In the genomic region with DNA sequence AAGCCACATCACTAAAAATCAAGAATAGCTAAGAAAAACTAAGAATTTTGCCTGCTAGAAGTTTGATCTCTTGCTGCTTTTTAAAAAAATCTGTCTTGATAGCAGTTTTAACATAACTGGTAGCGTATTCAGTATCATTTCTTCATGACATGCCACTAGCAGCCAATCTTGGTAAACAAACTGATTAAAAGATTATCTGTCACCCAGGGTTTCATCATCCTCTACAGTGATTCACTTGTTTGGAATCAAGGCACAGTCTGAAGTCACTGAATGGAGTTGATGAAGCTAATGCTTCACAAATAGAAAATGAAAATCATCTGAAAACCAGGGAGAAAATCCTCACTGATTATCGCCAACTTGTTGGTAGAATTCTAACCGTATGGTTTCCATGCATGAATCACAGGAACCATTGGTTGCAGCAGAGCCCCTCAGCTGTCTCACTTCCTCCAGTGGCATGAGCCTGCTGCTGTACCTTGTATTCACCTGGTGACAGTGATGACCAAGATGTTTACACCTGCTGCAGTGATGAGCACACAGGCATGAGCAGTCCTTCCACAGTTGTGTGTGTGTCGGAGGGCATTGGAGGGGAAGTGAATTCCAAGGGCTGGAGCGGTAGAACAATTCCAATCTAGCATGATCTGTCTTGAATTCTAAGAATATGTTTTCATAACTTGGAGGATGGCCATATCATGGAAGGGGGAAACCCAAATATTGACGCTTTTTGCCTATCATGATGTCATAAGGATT, we compare ENCODE assay signal across 14 cellular contexts.
DNase-seq lines count a peak whose midpoint lies in the region; ATAC-seq and TF ChIP-seq lines count a peak whose summit lies in the region.
"Had no signal": no experiment of that assay in that cellular context is flagged by ENCODE, and none has a peak within 500 bp of the region (broad histone marks: within the 10 kb centered on the region; RNA-seq: fewer than 3 reads in every experiment).

No MANE protein-coding gene starts in this region.

- no peak for TF ChIP-seq CTCF in left ventricle myocardium inferior (IDR thresholded peaks at IDR 0.05; ENCODE audit: borderline replicate concordance)

- H3K9me3 ChIP-seq in Karpas-422 (ENCODE audit: low read length) (no peaks in the 10 kb centered on the region), left ventricle myocardium inferior (replicated peaks) (no peaks in the 10 kb centered on the region)
- H3K9me3 ChIP-seq: ovary had no signal

- no peaks in the 10 kb centered on the region for H3K9me3 Mint-ChIP-seq in activated CD4-positive, alpha-beta memory T cell treated with anti-CD3 and anti-CD28 coated beads, Interleukin-2, amount 10 ng/mL, durations not matched to agents 7 days and 5 days
- H3K9me3 Mint-ChIP-seq: central memory CD8-positive, alpha-beta T cell; immature natural killer cell had no signal

- H3K4me2 ChIP-seq in Karpas-422 (ENCODE audit: low read depth, low read length, poor library complexity, severe bottlenecking), result no peak overlapping the region

- no peaks in the 10 kb centered on the region for H3K9me2 ChIP-seq in Karpas-422 (replicated peaks; ENCODE audit: insufficient read depth, low read length)

- no peaks in the 10 kb centered on the region for H4K20me1 ChIP-seq in Karpas-422 (ENCODE audit: insufficient read depth, low read depth, low read length)

- peaks cover 88% of the 10 kb centered on the region for H3K79me2 ChIP-seq in Karpas-422 (ENCODE audit: low read length)

- H3K27ac ChIP-seq in Karpas-422 (ENCODE audit: low read length), result no peak overlapping the region
- H3K27ac ChIP-seq in left ventricle myocardium inferior (replicated peaks), result no peak overlapping the region
- H3K27ac ChIP-seq: ovary, SK-N-MC had no signal

- no peak overlapping the region for H3K27ac Mint-ChIP-seq in activated CD4-positive, alpha-beta memory T cell treated with anti-CD3 and anti-CD28 coated beads, Interleukin-2, amount 10 ng/mL, durations not matched to agents 7 days and 5 days
- H3K27ac Mint-ChIP-seq: activated CD8-positive, alpha-beta memory T cell treated with anti-CD3 and anti-CD28 coated beads, Interleukin-2, amount 10 ng/mL, durations not matched to agents 7 days and 5 days; immature natural killer cell had no signal

- H3K4me3 Mint-ChIP-seq in activated CD4-positive, alpha-beta memory T cell treated with anti-CD3 and anti-CD28 coated beads, Interleukin-2, amount 10 ng/mL, durations not matched to agents 7 days and 5 days, result no peak overlapping the region
- H3K4me3 Mint-ChIP-seq: activated CD8-positive, alpha-beta memory T cell treated with anti-CD3 and anti-CD28 coated beads, Interleukin-2, amount 10 ng/mL, durations not matched to agents 7 days and 5 days; central memory CD8-positive, alpha-beta T cell; immature natural killer cell had no signal

- H3K4me1 ChIP-seq in Karpas-422 (ENCODE audit: low read length), result peaks cover 11% of the 10 kb centered on the region; the same call in 1 of the 2 replicates
- no peaks in the 10 kb centered on the region for H3K4me1 ChIP-seq in left ventricle myocardium inferior

- DNase-seq in EH (ENCODE audit: low read depth) (peak; percentile 91), NCI-H460 (ENCODE audit: extremely low read depth, low read depth) (peak; percentile 30), skeletal muscle cell (ENCODE audit: low read depth) (peak; percentile 72), Karpas-422 (no peak), iPS-NIHi11 (ENCODE audit: low spot score) (no peak), left ventricle myocardium inferior (no peak)
- DNase-seq in activated CD4-positive, alpha-beta memory T cell treated with anti-CD3 and anti-CD28 coated beads, Interleukin-2, amount 10 ng/mL, durations not matched to agents 7 days and 5 days, result no peak
- DNase-seq: activated CD8-positive, alpha-beta memory T cell treated with anti-CD3 and anti-CD28 coated beads, Interleukin-2, amount 10 ng/mL, durations not matched to agents 7 days and 5 days; immature natural killer cell; NCI-H1694; ovary had no signal

- H2AFZ ChIP-seq in Karpas-422 (ENCODE audit: low read length), result no peak overlapping the region

- H3K27me3 ChIP-seq in Karpas-422 (ENCODE audit: low read length), result no peaks in the 10 kb centered on the region
- H3K27me3 ChIP-seq in left ventricle myocardium inferior (ENCODE audit: low read depth), result no peaks in the 10 kb centered on the region
- H3K27me3 ChIP-seq: ovary had no signal

- H3K36me3 ChIP-seq in Karpas-422 (ENCODE audit: insufficient read depth, low read length), result no peaks in the 10 kb centered on the region
- H3K36me3 ChIP-seq in left ventricle myocardium inferior, result no peaks in the 10 kb centered on the region
- H3K36me3 ChIP-seq: ovary had no signal

- no peaks in the 10 kb centered on the region for H3K4me1 Mint-ChIP-seq in activated CD4-positive, alpha-beta memory T cell treated with anti-CD3 and anti-CD28 coated beads, Interleukin-2, amount 10 ng/mL, durations not matched to agents 7 days and 5 days
- H3K4me1 Mint-ChIP-seq: central memory CD8-positive, alpha-beta T cell; immature natural killer cell had no signal

- intact Hi-C loops in left ventricle myocardium inferior (cut with micrococcal nuclease), result no loop called here

- H3K4me3 ChIP-seq in skeletal muscle cell (ENCODE audit: low read depth, low read length) (no peak overlapping the region), Karpas-422 (ENCODE audit: low read length) (no peak overlapping the region), left ventricle myocardium inferior (no peak overlapping the region)
- H3K4me3 ChIP-seq: ovary, SK-N-MC had no signal

- POLR2A ChIA-PET in activated CD4-positive, alpha-beta memory T cell treated with anti-CD3 and anti-CD28 coated beads, Interleukin-2, amount 10 ng/mL, durations not matched to agents 7 days and 5 days (lab: Charles Lee), result no interaction called here

- no peaks in the 10 kb centered on the region for H3K36me3 Mint-ChIP-seq in activated CD4-positive, alpha-beta memory T cell treated with anti-CD3 and anti-CD28 coated beads, Interleukin-2, amount 10 ng/mL, durations not matched to agents 7 days and 5 days (ENCODE audit: low read depth)
- H3K36me3 Mint-ChIP-seq: activated CD8-positive, alpha-beta memory T cell treated with anti-CD3 and anti-CD28 coated beads, Interleukin-2, amount 10 ng/mL, durations not matched to agents 7 days and 5 days; immature natural killer cell had no signal

- H3K9ac ChIP-seq in Karpas-422 (ENCODE audit: low read length), result no peak overlapping the region

- ATAC-seq in esophagus mucosa, result peak; percentile 86
- ATAC-seq: activated CD8-positive, alpha-beta memory T cell treated with anti-CD3 and anti-CD28 coated beads, Interleukin-2, amount 10 ng/mL, durations not matched to agents 7 days and 5 days had no signal

- H3K27me3 Mint-ChIP-seq in activated CD4-positive, alpha-beta memory T cell treated with anti-CD3 and anti-CD28 coated beads, Interleukin-2, amount 10 ng/mL, durations not matched to agents 7 days and 5 days, result no peaks in the 10 kb centered on the region
- H3K27me3 Mint-ChIP-seq: activated CD8-positive, alpha-beta memory T cell treated with anti-CD3 and anti-CD28 coated beads, Interleukin-2, amount 10 ng/mL, durations not matched to agents 7 days and 5 days; central memory CD8-positive, alpha-beta T cell had no signal

- CTCF ChIA-PET in activated CD4-positive, alpha-beta memory T cell treated with anti-CD3 and anti-CD28 coated beads, Interleukin-2, amount 10 ng/mL, durations not matched to agents 7 days and 5 days (lab: Charles Lee), result no interaction called here

Comparison
In these comparisons a context has a peak if more than half of its experiments do, and no peak if none do; other contexts are left out.
1. DNase-seq: peak in EH (single experiment), NCI-H460 (single experiment) and skeletal muscle cell (single experiment); none in Karpas-422 (single experiment), iPS-NIHi11 (single experiment), activated CD4-positive, alpha-beta memory T cell treated with anti-CD3 and anti-CD28 coated beads, Interleukin-2, amount 10 ng/mL, durations not matched to agents 7 days and 5 days (single experiment) and left ventricle myocardium inferior (single experiment).